Comparison of ENCODE assay signal across 13 cellular contexts in the genomic region with DNA sequence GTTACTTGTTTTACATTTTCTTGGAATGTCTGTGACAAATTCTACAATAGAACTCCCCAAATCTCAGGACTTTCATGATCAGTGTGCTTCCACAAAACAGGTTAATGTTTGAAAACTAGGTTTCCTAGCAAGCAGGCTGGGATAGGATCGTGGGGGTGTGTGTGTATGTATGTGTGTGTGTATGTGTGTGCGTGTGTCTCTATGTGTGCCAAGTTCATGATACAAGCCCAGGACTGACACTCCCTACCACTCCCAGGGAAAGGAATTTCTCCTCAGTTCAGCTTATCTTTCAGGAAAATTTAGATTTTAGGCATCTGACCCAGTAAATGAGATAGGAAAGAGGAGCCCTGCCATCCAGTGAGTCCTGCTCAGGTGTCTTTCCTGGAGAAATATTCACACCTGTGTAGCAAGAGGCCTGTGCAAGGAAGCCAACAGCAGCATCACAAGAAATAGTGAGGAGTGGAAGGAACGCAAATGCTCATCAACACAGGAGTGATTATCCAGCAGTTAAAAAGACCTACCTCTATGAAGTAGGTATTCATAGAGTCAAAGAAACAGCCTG. TPM values are rescaled to one million over a fixed set of nuclear protein-coding genes. Genes with fewer than 3 reads are reported as not detected.
DNase-seq lines count a peak whose midpoint lies in the region; ATAC-seq, FAIRE-seq and TF ChIP-seq lines count a peak whose summit lies in the region.
"Had no signal": no experiment of that assay in that cellular context is flagged by ENCODE, and none has a peak within 500 bp of the region (broad histone marks: within the 10 kb centered on the region; RNA-seq: fewer than 3 reads in every experiment).

No MANE protein-coding gene starts in this region.

- peaks cover 3% of the 10 kb centered on the region for H3K9me3 Mint-ChIP-seq in mesothelial cell of epicardium
- H3K9me3 Mint-ChIP-seq: CD14-positive monocyte had no signal

- FAIRE-seq in bronchial epithelial cell (lab: Jason Lieb, UNC) (no peak), pancreas (lab: Jason Lieb, UNC) (no peak)

- no peak for TF ChIP-seq POLR2A in body of pancreas (IDR thresholded peaks at IDR 0.05)

- intact Hi-C loops in pancreas (cut with DNase I): loop anchor here in 1 of 3 donors (10.0 kb wide), 1 partner anchor 137 kb away; no protein-coding TSS in a partner anchor
- intact Hi-C loops in body of pancreas (cut with DNase I): no loop called here

- H3K4me1 Mint-ChIP-seq in mesothelial cell of epicardium: peaks cover 39% of the 10 kb centered on the region

- H3K9me3 ChIP-seq in pancreas (no peaks in the 10 kb centered on the region), body of pancreas (no peaks in the 10 kb centered on the region)
- H3K9me3 ChIP-seq: SJSA1 had no signal

- 60 to 62% methylated on average over 3 of the region's 3 CpGs for WGBS in pancreas, 2 donors
- 53 to 65% methylated on average over 3 of the region's 3 CpGs for WGBS in body of pancreas, 2 donors

- H3K27ac ChIP-seq in pancreas (no peak overlapping the region), body of pancreas (no peak overlapping the region)
- H3K27ac ChIP-seq: SJSA1 had no signal

- H3K36me3 Mint-ChIP-seq in mesothelial cell of epicardium: no peaks in the 10 kb centered on the region
- H3K36me3 Mint-ChIP-seq: CD14-positive monocyte had no signal

- ATAC-seq in GM21381 (IDR thresholded peaks at IDR 0.05; ENCODE audit: unreplicated experiment) (no peak), pancreas (no peak), body of pancreas (no peak)
- no peak for ATAC-seq in activated CD4-positive, CD25-positive, alpha-beta regulatory T cell treated with anti-CD3 and anti-CD28 coated beads, Interleukin-2, amount 50 U/mL, for 24 hours

- H3K27ac Mint-ChIP-seq in mesothelial cell of epicardium: peak overlapping the region; percentile 26
- H3K27ac Mint-ChIP-seq: CD14-positive monocyte, H9 had no signal

- TF ChIP-seq CTCF in bronchial epithelial cell (IDR thresholded peaks at IDR 0.05; ENCODE audit: insufficient read depth, low read length, severe bottlenecking) (no peak), mesothelial cell of epicardium (IDR thresholded peaks at IDR 0.05; ENCODE audit: unreplicated experiment) (no peak), pancreas (IDR thresholded peaks at IDR 0.05) (no peak), body of pancreas (IDR thresholded peaks at IDR 0.05) (no peak)

- H3K36me3 ChIP-seq in bronchial epithelial cell (ENCODE audit: control insufficient read depth, insufficient read depth, low read length): no peaks in the 10 kb centered on the region
- no peaks in the 10 kb centered on the region for H3K36me3 ChIP-seq in pancreas
- no peaks in the 10 kb centered on the region for H3K36me3 ChIP-seq in body of pancreas (replicated peaks in 1 of 2; ENCODE audit: insufficient read depth in 1 of 2, low read depth in 2 of 2)
- H3K36me3 ChIP-seq: SJSA1 had no signal

- H3K4me1 ChIP-seq in pancreas (peaks cover 0 to 5% (median 4%) of the 10 kb centered on the region in 3 donors), body of pancreas (peaks cover 10% of the 10 kb centered on the region)

- peaks cover 11% of the 10 kb centered on the region for H3K27me3 Mint-ChIP-seq in mesothelial cell of epicardium (ENCODE audit: low read depth)

- no peaks in the 10 kb centered on the region for H3K27me3 ChIP-seq in bronchial epithelial cell (ENCODE audit: control insufficient read depth, insufficient read depth, low read length)
- no peaks in the 10 kb centered on the region for H3K27me3 ChIP-seq in pancreas
- no peaks in the 10 kb centered on the region for H3K27me3 ChIP-seq in body of pancreas
- H3K27me3 ChIP-seq: SJSA1 had no signal

- DNase-seq in LoVo (ENCODE audit: low spot score): peak; percentile 21
- DNase-seq in bronchial epithelial cell (ENCODE audit: low read depth): peak; percentile 52
- DNase-seq in mesothelial cell of epicardium (ENCODE audit: low spot score in 2 of 2, unreplicated experiment in 2 of 2): no peak
- no peak for DNase-seq in pancreas
- no peak for DNase-seq in body of pancreas
- DNase-seq: NCI-H1105, NCI-H1694, NCI-H2107 had no signal

- H3K4me3 Mint-ChIP-seq in mesothelial cell of epicardium: no peak overlapping the region
- H3K4me3 Mint-ChIP-seq: H9 had no signal

- H3K4me3 ChIP-seq in bronchial epithelial cell (ENCODE audit: low read depth, low read length) (no peak overlapping the region), pancreas (no peak overlapping the region), body of pancreas (no peak overlapping the region)
- H3K4me3 ChIP-seq: SJSA1 had no signal

RNA-seq across cellular contexts. Expression of a gene that starts 13.8 kb away (rescaled TPM):
- total RNA-seq in bronchial epithelial cell: 3.7 and 7.2 TPM in 2 replicates
- total RNA-seq in mesothelial cell of epicardium: 0.24 to 0.27 TPM (median 0.25 TPM) in 3 replicates
- 1 to 10 TPM; 1.3 to 4.1 (median 2.1) TPM for total RNA-seq in pancreas
- polyA plus RNA-seq in pancreas: 1 to 10 TPM; 2.7 to 8.1 TPM
- total RNA-seq in body of pancreas: 10 to 100 TPM in 1 of 2 donors, 1 to 10 TPM in 1; 3.9 to 11.2 TPM

Comparison
In these comparisons a context has a peak if more than half of its experiments do, and no peak if none do; other contexts are left out.
1. DNase-seq: peak in LoVo (single experiment) and bronchial epithelial cell (single experiment); none in mesothelial cell of epicardium (0 of 2), pancreas (0 of 6) and body of pancreas (0 of 4).